In genomic region chr1:84665703-84666317, GRCh38 we compare ENCODE assay signal across 14 cellular contexts. TPM values are rescaled to one million over a fixed set of nuclear protein-coding genes. Genes with fewer than 3 reads are reported as not detected.
A peak's percentile ranks its signal among the peaks of the same experiment; 100 is the strongest.
DNase-seq lines count a peak whose midpoint lies in the region; ATAC-seq lines count a peak whose summit lies in the region.
"Had no signal": no experiment of that assay in that cellular context is flagged by ENCODE, and none has a peak within 500 bp of the region (broad histone marks: within the 10 kb centered on the region; RNA-seq: fewer than 3 reads in every experiment).

No MANE protein-coding gene starts in this region.

- ATAC-seq in HG02678 (IDR thresholded peaks at IDR 0.05; ENCODE audit: unreplicated experiment): no peak
- ATAC-seq: effector memory CD8-positive, alpha-beta T cell had no signal

- H3K9me2 ChIP-seq in GM23248 (ENCODE audit: insufficient read depth): no peaks in the 10 kb centered on the region

- in situ Hi-C loops in GM23248 (cut with MboI): no loop called here

- H3F3A ChIP-seq in GM23248 (ENCODE audit: insufficient read depth): no peaks in the 10 kb centered on the region

- DNase-seq in GM23248 (peak; percentile 38), NCI-H226 (peak; percentile 7), dedifferentiated amniotic fluid mesenchymal stem cell (ENCODE audit: extremely low spot score) (peak; percentile 83), GDM1 (lab: John Stamatoyannopoulos, UW) (no peak), NCI-H2171 treated with DMSO at 0.1 percent for 48 hours (lab: John Stamatoyannopoulos, UW) (no peak), C1 segment of cervical spinal cord (lab: John Stamatoyannopoulos, UW) (no peak)
- DNase-seq: activated CD4-positive, CD25-positive, alpha-beta regulatory T cell treated with anti-CD3 and anti-CD28 coated beads, Interleukin-2, amount 50 U/mL, for 72 hours; central memory CD4-positive, alpha-beta T cell; effector memory CD8-positive, alpha-beta T cell; NCI-H1048; NCI-H345 had no signal

- no peaks in the 10 kb centered on the region for H4K20me1 ChIP-seq in GM23248 (ENCODE audit: insufficient read depth)

- H3K4me3 ChIP-seq in ACC112 (ENCODE audit: low read depth, low read length): no peak overlapping the region
- H3K4me3 ChIP-seq in GM23248: no peak overlapping the region
- H3K4me3 ChIP-seq: hepatocyte had no signal

- H3K9ac ChIP-seq in GM23248: no peak overlapping the region

- H3K9me3 ChIP-seq in GM23248 (ENCODE audit: low read depth): no peaks in the 10 kb centered on the region

- peak overlapping the region; percentile 30 for H3K4me2 ChIP-seq in GM23248 (ENCODE audit: unreplicated experiment)
- H3K4me2 ChIP-seq: hepatocyte had no signal

- H3K36me3 ChIP-seq in ACC112 (ENCODE audit: insufficient read depth, low read length): no peaks in the 10 kb centered on the region
- peaks cover 7% of the 10 kb centered on the region; the same call in 1 of the 2 replicates for H3K36me3 ChIP-seq in GM23248 (ENCODE audit: low read depth)

- peak overlapping the region; percentile 47 for H3K27ac ChIP-seq in ACC112 (ENCODE audit: low read depth, low read length)
- H3K27ac ChIP-seq in GM23248: peak overlapping the region; percentile 26; the same call in 1 of the 2 replicates
- H3K27ac ChIP-seq: hepatocyte had no signal

- H2AFZ ChIP-seq in ACC112 (ENCODE audit: low read length, unreplicated experiment): peak overlapping the region; percentile 9
- peak overlapping the region; percentile 59 for H2AFZ ChIP-seq in GM23248
- H2AFZ ChIP-seq: hepatocyte had no signal

- no peaks in the 10 kb centered on the region for H3K27me3 ChIP-seq in ACC112 (ENCODE audit: insufficient read depth, low read length)
- H3K27me3 ChIP-seq in GM23248 (replicated peaks; ENCODE audit: insufficient read depth): no peaks in the 10 kb centered on the region
- H3K27me3 ChIP-seq: hepatocyte had no signal

- H3K79me2 ChIP-seq in ACC112 (ENCODE audit: control insufficient read depth, insufficient read depth, low read length, unreplicated experiment) (no peaks in the 10 kb centered on the region), GM23248 (ENCODE audit: insufficient read depth) (peaks cover 4% of the 10 kb centered on the region; the same call in 1 of the 2 replicates)

- WGBS in GM23248 (ENCODE audit: low coverage in 1 of 2, low lambda C conversion rate in 2 of 2, missing lambda C conversion rate in 2 of 2), 2 experiments: 84 to 93% methylated on average over 3 of the region's 3 CpGs

- H3K4me1 ChIP-seq in ACC112 (ENCODE audit: control insufficient read depth, insufficient read depth, low read length, unreplicated experiment) (peaks cover 13% of the 10 kb centered on the region), GM23248 (ENCODE audit: insufficient read depth) (peaks cover 11% of the 10 kb centered on the region)

RNA-seq across cellular contexts. Expression of gene SSX2IP, which starts 24.5 kb away (rescaled TPM):
- total RNA-seq in GM23248 (2014; rRNA removed; shearing (Covaris generic)): 15.3 and 15.7 TPM in 2 replicates
- 11.3 and 14.5 TPM in 2 replicates for polyA plus RNA-seq in GM23248 (2016; fragmentation: Nextera tagmentation; extraction: Ambion mirVana)

Comparison
In these comparisons a context has a peak if more than half of its experiments do, and no peak if none do; other contexts are left out.
1. DNase-seq: peak in GM23248 (single experiment), NCI-H226 (single experiment) and dedifferentiated amniotic fluid mesenchymal stem cell (single experiment); none in GDM1 (single experiment), NCI-H2171 treated with DMSO at 0.1 percent for 48 hours (single experiment) and C1 segment of cervical spinal cord (0 of 14).